Comparison of ENCODE assay signal across 28 cellular contexts in genomic region chr2:83784920-83785319, GRCh38.
"Had no signal": no experiment of that assay in that cellular context is flagged by ENCODE, and none has a peak within 500 bp of the region (broad histone marks: within the 10 kb centered on the region; RNA-seq: fewer than 3 reads in every experiment).

No MANE protein-coding gene starts in this region.

- H3K9me3 ChIP-seq: ascending aorta, SJCRH30 had no signal

- H3K4me3 Mint-ChIP-seq: activated CD4-positive, alpha-beta T cell treated with anti-CD3 and anti-CD28 coated beads, Interleukin-2, amount 10 ng/mL, durations not matched to agents 24 days and 14 days; activated CD8-positive, alpha-beta T cell treated with anti-CD3 and anti-CD28 coated beads for 36 hours; activated naive CD4-positive, alpha-beta T cell treated with anti-CD3 and anti-CD28 coated beads, Interleukin-2, amount 50 U/mL, for 24 hours; activated naive CD8-positive, alpha-beta T cell treated with anti-CD3 and anti-CD28 coated beads, Interleukin-2, amount 10 ng/mL, durations not matched to agents 7 days and 5 days; activated T-cell treated with anti-CD3 and anti-CD28 coated beads, Interleukin-2, amount 50 U/mL, for 72 hours; activated T-helper 17 cell treated with anti-CD3 and anti-CD28 coated beads, Interleukin-2, amount 50 U/mL, for 72 hours; central memory CD8-positive, alpha-beta T cell had no signal

- H3K4me1 ChIP-seq: ascending aorta, SJCRH30 had no signal

- H3K27me3 ChIP-seq: ascending aorta, cardiac muscle cell, SJCRH30 had no signal

- H3K36me3 Mint-ChIP-seq: activated naive CD4-positive, alpha-beta T cell treated with anti-CD3 and anti-CD28 coated beads, Interleukin-2, amount 50 U/mL, for 24 hours; activated naive CD8-positive, alpha-beta T cell treated with anti-CD3 and anti-CD28 coated beads, Interleukin-2, amount 10 ng/mL, durations not matched to agents 7 days and 5 days had no signal

- H3K27me3 Mint-ChIP-seq: activated CD4-positive, alpha-beta T cell treated with anti-CD3 and anti-CD28 coated beads, Interleukin-2, amount 10 ng/mL, durations not matched to agents 24 days and 14 days; activated CD8-positive, alpha-beta T cell treated with anti-CD3 and anti-CD28 coated beads for 36 hours; activated naive CD4-positive, alpha-beta T cell treated with anti-CD3 and anti-CD28 coated beads, Interleukin-2, amount 50 U/mL, for 24 hours; activated naive CD8-positive, alpha-beta T cell treated with anti-CD3 and anti-CD28 coated beads, Interleukin-2, amount 10 ng/mL, durations not matched to agents 7 days and 5 days; central memory CD8-positive, alpha-beta T cell had no signal

- ATAC-seq: activated CD8-positive, alpha-beta T cell treated with anti-CD3 and anti-CD28 coated beads for 36 hours; activated T-cell treated with anti-CD3 and anti-CD28 coated beads, Interleukin-2, amount 50 U/mL, for 72 hours; activated T-helper 17 cell treated with anti-CD3 and anti-CD28 coated beads, Interleukin-2, amount 50 U/mL, for 72 hours; Panc1 had no signal

- H3K4me3 ChIP-seq: ascending aorta, cardiac muscle cell, SJCRH30, SK-N-MC had no signal

- H3K36me3 ChIP-seq: ascending aorta, cardiac muscle cell, SJCRH30, WERI-Rb-1 had no signal

- H3K27ac ChIP-seq: ascending aorta, cardiac muscle cell, SJCRH30, SK-N-MC, WERI-Rb-1 had no signal

- H3K27ac Mint-ChIP-seq: activated CD4-positive, alpha-beta T cell treated with anti-CD3 and anti-CD28 coated beads, Interleukin-2, amount 10 ng/mL, durations not matched to agents 24 days and 14 days; activated CD8-positive, alpha-beta T cell treated with anti-CD3 and anti-CD28 coated beads for 36 hours; activated naive CD4-positive, alpha-beta T cell treated with anti-CD3 and anti-CD28 coated beads, Interleukin-2, amount 50 U/mL, for 24 hours; activated naive CD8-positive, alpha-beta T cell treated with anti-CD3 and anti-CD28 coated beads, Interleukin-2, amount 10 ng/mL, durations not matched to agents 7 days and 5 days; activated T-cell treated with anti-CD3 and anti-CD28 coated beads, Interleukin-2, amount 50 U/mL, for 72 hours; activated T-helper 17 cell treated with anti-CD3 and anti-CD28 coated beads, Interleukin-2, amount 50 U/mL, for 72 hours had no signal

- H3K9me3 Mint-ChIP-seq: activated CD4-positive, alpha-beta T cell treated with anti-CD3 and anti-CD28 coated beads, Interleukin-2, amount 10 ng/mL, durations not matched to agents 24 days and 14 days; activated CD8-positive, alpha-beta T cell treated with anti-CD3 and anti-CD28 coated beads for 36 hours; activated naive CD8-positive, alpha-beta T cell treated with anti-CD3 and anti-CD28 coated beads, Interleukin-2, amount 10 ng/mL, durations not matched to agents 7 days and 5 days had no signal

- DNase-seq: activated CD4-positive, alpha-beta T cell treated with anti-CD3 and anti-CD28 coated beads, Interleukin-2, amount 10 ng/mL, durations not matched to agents 24 days and 14 days; activated CD4-positive, alpha-beta T cell treated with anti-CD3 and anti-CD28 coated beads, Interleukin-2, amount 50 U/mL, for 4 hours; activated CD8-positive, alpha-beta T cell treated with anti-CD3 and anti-CD28 coated beads for 36 hours; activated effector memory CD4-positive, alpha-beta T cell treated with anti-CD3 and anti-CD28 coated beads, Interleukin-2, amount 50 U/mL, for 16 hours; activated naive CD4-positive, alpha-beta T cell treated with Interleukin-2 at 50 U/mL for 16 hours; activated naive CD8-positive, alpha-beta T cell treated with anti-CD3 and anti-CD28 coated beads, Interleukin-2, amount 10 ng/mL, durations not matched to agents 7 days and 5 days; activated T-cell treated with anti-CD3 and anti-CD28 coated beads, Interleukin-2, amount 50 U/mL, for 1 hour; activated T-cell treated with anti-CD3 and anti-CD28 coated beads, Interleukin-2, amount 50 U/mL, for 72 hours; amygdala; Karpas-422; NCI-H1105; NCI-H1417 treated with DMSO at 0.1 percent for 48 hours; NCI-H187 treated with DMSO at 0.1 percent for 48 hours; NCI-H2081; NCI-H510A; NCI-H526; NCI-H748 treated with DMSO at 0.1 percent for 48 hours; SHP77; SJCRH30; T1000; WERI-Rb-1 had no signal

- H3K4me1 Mint-ChIP-seq: activated CD4-positive, alpha-beta T cell treated with anti-CD3 and anti-CD28 coated beads, Interleukin-2, amount 10 ng/mL, durations not matched to agents 24 days and 14 days; activated naive CD4-positive, alpha-beta T cell treated with anti-CD3 and anti-CD28 coated beads, Interleukin-2, amount 50 U/mL, for 24 hours; activated naive CD8-positive, alpha-beta T cell treated with anti-CD3 and anti-CD28 coated beads, Interleukin-2, amount 10 ng/mL, durations not matched to agents 7 days and 5 days; activated T-helper 17 cell treated with anti-CD3 and anti-CD28 coated beads, Interleukin-2, amount 50 U/mL, for 72 hours; central memory CD8-positive, alpha-beta T cell had no signal
